In the genomic region with DNA sequence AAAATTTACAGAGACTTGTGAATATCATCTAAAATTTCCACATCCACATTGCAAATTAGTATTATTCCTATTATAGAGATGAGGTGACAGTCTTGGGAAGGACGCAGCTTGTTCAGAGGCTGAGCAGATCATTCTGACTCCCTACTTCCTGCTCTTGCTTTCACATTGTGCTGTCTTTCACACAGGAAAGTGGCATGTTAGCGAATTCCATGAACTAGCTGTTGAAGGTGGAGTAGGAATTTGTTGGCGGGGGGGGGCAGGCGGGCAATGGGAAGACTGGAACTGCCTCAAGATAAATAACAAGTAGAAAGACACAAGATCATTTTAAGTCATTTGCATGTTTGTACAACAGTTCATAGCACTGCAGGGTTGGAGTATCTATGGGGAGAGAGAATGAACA, we compare ENCODE assay signal across 27 cellular contexts. TPM values are rescaled to one million over a fixed set of nuclear protein-coding genes. Genes with fewer than 3 reads are reported as not detected.
"Had no signal": no experiment of that assay in that cellular context is flagged by ENCODE, and none has a peak within 500 bp of the region (broad histone marks: within the 10 kb centered on the region; RNA-seq: fewer than 3 reads in every experiment).

No MANE protein-coding gene starts in this region.

- H3K9me3 Mint-ChIP-seq: activated T-cell treated with anti-CD3 and anti-CD28 coated beads, Interleukin-2, amount 50 U/mL, for 72 hours; nephron progenitor cell had no signal

- H3K4me3 ChIP-seq: ascending aorta, colonic mucosa, gastroesophageal sphincter, heart right ventricle, lower lobe of right lung, right atrium auricular region, thyroid gland had no signal

- H3K27ac ChIP-seq: ascending aorta, colonic mucosa, gastroesophageal sphincter, heart right ventricle, lower lobe of right lung, right atrium auricular region, thyroid gland had no signal

- H3K27ac Mint-ChIP-seq: activated T-cell treated with anti-CD3 and anti-CD28 coated beads, Interleukin-2, amount 50 U/mL, for 72 hours had no signal

- H3K4me1 ChIP-seq: ascending aorta, colonic mucosa, gastroesophageal sphincter, right atrium auricular region had no signal

- H3K36me3 ChIP-seq: ascending aorta, colonic mucosa, gastroesophageal sphincter, heart right ventricle, lower lobe of right lung, right atrium auricular region, thyroid gland had no signal

- H3K4me3 Mint-ChIP-seq: activated T-cell treated with anti-CD3 and anti-CD28 coated beads, Interleukin-2, amount 50 U/mL, for 72 hours; nephron progenitor cell had no signal

- DNase-seq: activated effector memory CD4-positive, alpha-beta T cell treated with anti-CD3 and anti-CD28 coated beads, Interleukin-2, amount 50 U/mL, for 16 hours; activated naive CD4-positive, alpha-beta T cell treated with anti-CD3 and anti-CD28 coated beads, Interleukin-2, amount 50 U/mL, for 16 hours; activated T-cell treated with anti-CD3 and anti-CD28 coated beads, Interleukin-2, amount 50 U/mL, for 72 hours; colonic mucosa; heart right ventricle; left cardiac atrium; lower lobe of right lung; midbrain; nephron progenitor cell; occipital lobe; stimulated activated CD4-positive, alpha-beta T cell treated with anti-CD3 and anti-CD28 coated beads, Interleukin-12 subunit alpha, Interleukin-12 subunit beta, amount 100 ng/mL, for 4 hours; stimulated activated CD4-positive, alpha-beta T cell treated with anti-CD3 and anti-CD28 coated beads, Interleukin-1b, Interleukin-23, amount 100 ng/mL, for 48 hours; stimulated activated CD8-positive, alpha-beta memory T cell treated with anti-CD3 and anti-CD28 coated beads, Interleukin-4, amount 100 ng/mL, for 48 hours; stimulated activated naive CD4-positive, alpha-beta T cell treated with Interleukin-2 at 50 U/mL for 16 hours; T1000; thyroid gland had no signal

- H3K9me3 ChIP-seq: ascending aorta, colonic mucosa, gastroesophageal sphincter, lower lobe of right lung, right atrium auricular region, thyroid gland had no signal

- FAIRE-seq: endometrium had no signal

- H3K4me1 Mint-ChIP-seq: nephron progenitor cell had no signal

- ATAC-seq: activated T-cell treated with anti-CD3 and anti-CD28 coated beads, Interleukin-2, amount 50 U/mL, for 72 hours; esophagus mucosa; gastroesophageal sphincter; heart right ventricle; left cardiac atrium had no signal

RNA-seq across cellular contexts. Expression of gene PF4V1, which starts 2.3 kb away (rescaled TPM):
- total RNA-seq: activated CD8-positive, alpha-beta memory T cell treated with anti-CD3 and anti-CD28 coated beads for 36 hours; activated T-cell treated with anti-CD3 and anti-CD28 coated beads, Interleukin-2, amount 50 U/mL, for 72 hours; ascending aorta; cardiac septum; colonic mucosa; esophagus mucosa; gastroesophageal sphincter; heart right ventricle; left cardiac atrium; lower lobe of right lung; posterior vena cava; right atrium auricular region; subcutaneous adipose tissue; T-helper 1 cell treated with Interleukin-12 subunit alpha and Interleukin-12 subunit beta and Interleukin-4 antibody, amounts not matched to agents 30 ng/mL and 1 ng/mL, for 36 hours; thyroid gland; urinary bladder had no signal
- polyA plus RNA-seq: heart right ventricle, urinary bladder had no signal

RNA-seq across cellular contexts. Expression of gene CXCL1, which starts 13.8 kb away (rescaled TPM):
- total RNA-seq: activated CD8-positive, alpha-beta memory T cell treated with anti-CD3 and anti-CD28 coated beads for 36 hours; activated T-cell treated with anti-CD3 and anti-CD28 coated beads, Interleukin-2, amount 50 U/mL, for 72 hours; T-helper 1 cell treated with Interleukin-12 subunit alpha and Interleukin-12 subunit beta and Interleukin-4 antibody, amounts not matched to agents 30 ng/mL and 1 ng/mL, for 36 hours had no signal

RNA-seq across cellular contexts. Expression of gene CXCL6, which starts 18.9 kb away (rescaled TPM):
- total RNA-seq: activated CD8-positive, alpha-beta memory T cell treated with anti-CD3 and anti-CD28 coated beads for 36 hours; activated T-cell treated with anti-CD3 and anti-CD28 coated beads, Interleukin-2, amount 50 U/mL, for 72 hours; ascending aorta; posterior vena cava; T-helper 1 cell treated with Interleukin-12 subunit alpha and Interleukin-12 subunit beta and Interleukin-4 antibody, amounts not matched to agents 30 ng/mL and 1 ng/mL, for 36 hours; thyroid gland had no signal
- polyA plus RNA-seq: urinary bladder had no signal
